In the genomic region with DNA sequence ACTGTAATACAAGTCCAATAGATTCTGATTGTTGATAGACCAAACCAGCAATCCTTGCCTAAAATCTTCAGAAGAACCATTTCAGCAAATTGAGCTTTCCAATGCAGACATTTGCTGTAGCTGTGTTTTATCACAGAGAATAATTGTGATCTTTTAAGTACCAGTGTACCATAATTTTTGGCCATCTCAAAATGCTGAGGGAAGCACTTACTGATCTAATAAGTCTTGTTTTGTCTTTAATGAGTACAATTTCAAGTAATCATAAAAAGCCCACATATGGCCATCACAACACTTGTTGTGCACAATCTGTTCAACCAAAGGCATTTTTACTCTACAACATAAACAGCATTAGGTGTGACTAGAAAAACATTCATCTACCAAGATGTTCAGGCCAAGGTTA, we compare ENCODE assay signal across 9 cellular contexts.
"Had no signal": no experiment of that assay in that cellular context is flagged by ENCODE, and none has a peak within 500 bp of the region (broad histone marks: within the 10 kb centered on the region; RNA-seq: fewer than 3 reads in every experiment).

No MANE protein-coding gene starts in this region.

- H3K36me3 ChIP-seq: HAP-1 had no signal

- H3K4me3 ChIP-seq: GM23248, HAP-1 had no signal

- H2AFZ ChIP-seq: GM23248 had no signal

- H3K9ac ChIP-seq: GM23248, KMS-11 had no signal

- ATAC-seq: HCT116 had no signal

- H3K4me2 ChIP-seq: KMS-11 had no signal

- H3K9me3 ChIP-seq: HAP-1 had no signal

- H3K27ac ChIP-seq: GM23248, HL-60, KMS-11 had no signal

- DNase-seq: GM23248, GOT3, H7, HFFc6, KBM-7 had no signal

- H3K4me1 ChIP-seq: HAP-1 had no signal
